Comparison of ENCODE assay signal across 32 cellular contexts in the genomic region with DNA sequence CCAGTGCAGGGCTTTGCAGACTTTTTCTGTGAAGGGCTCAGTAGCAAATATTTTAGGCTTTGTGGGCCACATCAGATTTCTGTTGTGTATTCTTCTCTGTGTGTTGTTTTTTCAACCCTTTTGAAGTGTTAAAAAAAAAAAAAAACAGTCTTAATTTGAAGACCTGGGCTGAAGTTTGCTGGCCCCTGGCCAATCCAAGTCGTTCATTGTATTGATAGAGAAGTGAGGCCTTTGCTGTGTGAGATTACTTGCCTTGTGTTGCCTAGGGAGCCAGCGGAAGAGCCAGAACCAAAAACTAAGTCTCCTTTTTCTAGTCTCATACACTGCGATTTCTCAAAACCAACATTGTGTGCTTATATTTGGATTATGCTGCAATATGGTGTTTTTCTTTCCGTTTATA.
"Had no signal": no experiment of that assay in that cellular context is flagged by ENCODE, and none has a peak within 500 bp of the region (broad histone marks: within the 10 kb centered on the region; RNA-seq: fewer than 3 reads in every experiment).

No MANE protein-coding gene starts in this region.

- H3K27ac ChIP-seq: adrenal gland, body of pancreas, brain microvascular endothelial cell, breast epithelium, WERI-Rb-1 had no signal

- DNase-seq: activated CD4-positive, alpha-beta memory T cell treated with anti-CD3 and anti-CD28 coated beads for 36 hours; activated CD4-positive, alpha-beta T cell treated with anti-CD3 and anti-CD28 coated beads for 4 hours; activated CD4-positive, alpha-beta T cell treated with anti-CD3 and anti-CD28 coated beads, Interleukin-2, amount 10 ng/mL, durations not matched to agents 24 days and 14 days; activated CD4-positive, alpha-beta T cell treated with anti-CD3 and anti-CD28 coated beads, Interleukin-2, amount 50 U/mL, for 1 hour; activated CD4-positive, alpha-beta T cell treated with anti-CD3 and anti-CD28 coated beads, Interleukin-2, amount 50 U/mL, for 4 hours; activated CD4-positive, CD25-positive, alpha-beta regulatory T cell treated with anti-CD3 and anti-CD28 coated beads, Interleukin-2, amount 50 U/mL, for 72 hours; activated CD8-positive, alpha-beta memory T cell treated with anti-CD3 and anti-CD28 coated beads, Interleukin-2, amount 50 U/mL, for 4 hours; activated CD8-positive, alpha-beta T cell treated with anti-CD3 and anti-CD28 coated beads for 36 hours; activated effector memory CD4-positive, alpha-beta T cell treated with anti-CD3 and anti-CD28 coated beads, Interleukin-2, amount 50 U/mL, for 16 hours; activated gamma-delta T cell treated with Interleukin-2 at 50 U/mL for 16 hours; activated naive CD4-positive, alpha-beta T cell; activated naive CD4-positive, alpha-beta T cell treated with anti-CD3 and anti-CD28 coated beads for 36 hours; activated naive CD4-positive, alpha-beta T cell treated with anti-CD3 and anti-CD28 coated beads, Interleukin-2, amount 50 U/mL, for 16 hours; activated naive CD8-positive, alpha-beta T cell treated with anti-CD3 and anti-CD28 coated beads for 36 hours; activated T-cell treated with anti-CD3 and anti-CD28 coated beads for 4 hours; activated T-cell treated with anti-CD3 and anti-CD28 coated beads, Interleukin-2, amount 50 U/mL, for 1 hour; activated T-cell treated with anti-CD3 and anti-CD28 coated beads, Interleukin-2, amount 50 U/mL, for 4 hours; activated T-cell treated with anti-CD3 and anti-CD28 coated beads, Interleukin-2, amount 50 U/mL, for 72 hours; adrenal gland; amniotic stem cell; aorta; brain microvascular endothelial cell; central memory CD4-positive, alpha-beta T cell; T-helper 1 cell; T-helper 2 cell; T-helper 9 cell; WERI-Rb-1 had no signal

- H3K36me3 ChIP-seq: brain microvascular endothelial cell, breast epithelium, WERI-Rb-1 had no signal

- H3K9me3 ChIP-seq: adrenal gland, body of pancreas, breast epithelium had no signal

- H3K4me1 ChIP-seq: adrenal gland, body of pancreas, breast epithelium had no signal

- H3K27me3 ChIP-seq: adrenal gland, body of pancreas, brain microvascular endothelial cell, breast epithelium had no signal

- ATAC-seq: activated CD8-positive, alpha-beta T cell treated with anti-CD3 and anti-CD28 coated beads for 36 hours; activated naive CD4-positive, alpha-beta T cell treated with anti-CD3 and anti-CD28 coated beads, Interleukin-2, amount 50 U/mL, for 72 hours; activated T-cell treated with anti-CD3 and anti-CD28 coated beads, Interleukin-2, amount 50 U/mL, for 4 hours; activated T-cell treated with anti-CD3 and anti-CD28 coated beads, Interleukin-2, amount 50 U/mL, for 72 hours; activated T-helper 17 cell treated with anti-CD3 and anti-CD28 coated beads, Interleukin-2, amount 50 U/mL, for 72 hours; body of pancreas; WTC11 had no signal

- H3K4me3 ChIP-seq: adrenal gland, body of pancreas, breast epithelium had no signal
